In genomic region chr6:5468586-5468985, GRCh38 we compare ENCODE assay signal across 20 cellular contexts.
DNase-seq lines count a peak whose midpoint lies in the region; ATAC-seq, FAIRE-seq and TF ChIP-seq lines count a peak whose summit lies in the region.
"Had no signal": no experiment of that assay in that cellular context is flagged by ENCODE, and none has a peak within 500 bp of the region (broad histone marks: within the 10 kb centered on the region; RNA-seq: fewer than 3 reads in every experiment).

No MANE protein-coding gene starts in this region.

- no peaks in the 10 kb centered on the region for H3K9me3 ChIP-seq in H1 (ENCODE audit: insufficient read depth in 2 of 2, low read depth in 1 of 2, low read length in 1 of 2)
- H3K9me3 ChIP-seq in neural progenitor cell (ENCODE audit: low read depth), result no peaks in the 10 kb centered on the region

- H3K27ac Mint-ChIP-seq in neural progenitor cell, result no peak overlapping the region
- H3K27ac Mint-ChIP-seq: CD14-positive monocyte had no signal

- no peak overlapping the region for H3K4ac ChIP-seq in H1 (replicated peaks; ENCODE audit: insufficient read length, low read depth, low read length)

- DNase-seq in ELR (ENCODE audit: low read depth) (peak; percentile 13), H1 (ENCODE audit: low read depth in 1 of 2, low spot score in 2 of 2) (no peak), neural progenitor cell (ENCODE audit: low spot score) (no peak), NCI-H128 (lab: John Stamatoyannopoulos, UW; ENCODE audit: unreplicated experiment) (no peak), NCI-H345 treated with DMSO at 0.1 percent for 48 hours (lab: John Stamatoyannopoulos, UW; ENCODE audit: unreplicated experiment) (no peak), T-helper 1 cell (no peak)
- DNase-seq: ACHN, DMS79 treated with DMSO at 0.1 percent for 48 hours, GDM1, HCEC 1CT, MM.1S, NCI-H1092, NCI-H2081, NCI-H510A treated with DMSO at 0.1 percent for 48 hours, NCI-H774, OCI-M1, Right ventricle myocardium superior had no signal

- FAIRE-seq in H1 (lab: Jason Lieb, UNC), result no peak

- peaks cover 5% of the 10 kb centered on the region for H3K27me3 Mint-ChIP-seq in neural progenitor cell (ENCODE audit: insufficient read depth, low read depth)

- H3K23me2 ChIP-seq in H1 (ENCODE audit: low read depth, low read length), result no peaks in the 10 kb centered on the region

- peaks cover 29% of the 10 kb centered on the region for H3K4me1 Mint-ChIP-seq in neural progenitor cell

- no peaks in the 10 kb centered on the region for H4K20me1 ChIP-seq in H1 (replicated peaks in 1 of 2; ENCODE audit: control insufficient read depth in 1 of 2, insufficient read depth in 2 of 2, low read length in 2 of 2)
- no peaks in the 10 kb centered on the region for H4K20me1 ChIP-seq in neural progenitor cell (ENCODE audit: low read depth)

- WGBS in H1 (ENCODE audit: extremely low coverage in 1 of 2, insufficient coverage in 1 of 2, insufficient read length in 1 of 2, insufficient replicate concordance in 2 of 2, low coverage in 1 of 2, low lambda C conversion rate in 2 of 2, missing lambda C conversion rate in 1 of 2), 2 experiments, result 89% methylated on average over 4 of the region's 4 CpGs; no CpG with 5 or more reads in 1 of the 2 experiments

- H3K18ac ChIP-seq in H1 (ENCODE audit: extremely low read depth, low read length), result no peak overlapping the region

- no peaks in the 10 kb centered on the region for H3K79me1 ChIP-seq in H1 (ENCODE audit: low read depth, low read length)

- H3K27ac ChIP-seq in H1 (ENCODE audit: low read depth, low read length) (no peak overlapping the region), neural progenitor cell (no peak overlapping the region)

- peaks cover 29% of the 10 kb centered on the region for H3F3A ChIP-seq in neural progenitor cell (ENCODE audit: low read depth)

- no peak overlapping the region for H3K14ac ChIP-seq in H1 (ENCODE audit: insufficient read length)

- no peak overlapping the region for H4K8ac ChIP-seq in H1 (ENCODE audit: extremely low read depth, insufficient read depth, low read length)

- H2BK5ac ChIP-seq in H1 (ENCODE audit: low read depth, low read length), result no peak overlapping the region

- H3K79me2 ChIP-seq in H1 (ENCODE audit: control insufficient read depth in 1 of 2, insufficient read depth in 2 of 2, low read length in 2 of 2) (no peaks in the 10 kb centered on the region), neural progenitor cell (ENCODE audit: low read depth) (no peaks in the 10 kb centered on the region)

- peak overlapping the region; percentile 65; the same call in 1 of the 2 replicates for H2BK12ac ChIP-seq in H1 (ENCODE audit: low read depth, low read length)

- no peaks in the 10 kb centered on the region for H3K27me3 ChIP-seq in H1 (replicated peaks in 1 of 4; ENCODE audit: control insufficient read depth in 3 of 4, extremely low read depth in 1 of 4, insufficient read depth in 3 of 4, low read length in 3 of 4)
- no peaks in the 10 kb centered on the region for H3K27me3 ChIP-seq in neural progenitor cell

- no peak overlapping the region for H4K5ac ChIP-seq in H1 (ENCODE audit: insufficient read length, low read depth, low read length)

- no peak for TF ChIP-seq POLR2A in H1 (IDR thresholded peaks at IDR 0.05; ENCODE audit: control extremely low read depth in 1 of 2, low read depth in 2 of 2, low read length in 2 of 2)

- H3K9ac ChIP-seq in H1 (replicated peaks in 1 of 4; ENCODE audit: extremely low read depth in 1 of 4, low read depth in 3 of 4, low read length in 3 of 4) (no peak overlapping the region), neural progenitor cell (no peak overlapping the region)

- TF ChIP-seq CTCF in H1 (IDR thresholded peaks at IDR 0.05; ENCODE audit: control extremely low read depth in 1 of 3, insufficient read depth in 1 of 3, low read depth in 1 of 3, low read length in 3 of 3), result no peak
- TF ChIP-seq CTCF in neural progenitor cell (IDR thresholded peaks at IDR 0.05), result no peak

- no peak for TF ChIP-seq RAD21 in H1 (IDR thresholded peaks at IDR 0.05 in 1 of 2, conservative IDR thresholded peaks at IDR 0.05 in 1 of 2; ENCODE audit: low read depth in 2 of 2, low read length in 2 of 2)

- H3K4me1 ChIP-seq in H1 (replicated peaks in 1 of 4; ENCODE audit: control insufficient read depth in 3 of 4, insufficient read depth in 4 of 4, low read length in 3 of 4) (peaks cover 10 to 32% (median 19%) of the 10 kb centered on the region in 4 experiments; a peak in 5 of 7 replicates), neural progenitor cell (peaks cover 63% of the 10 kb centered on the region)

- peaks cover 2% of the 10 kb centered on the region for H3K36me3 Mint-ChIP-seq in neural progenitor cell
- H3K36me3 Mint-ChIP-seq: CD14-positive monocyte had no signal

- H3K4me3 ChIP-seq in H1 (ENCODE audit: extremely low read depth in 1 of 4, insufficient read depth in 2 of 4, low read depth in 3 of 4, low read length in 4 of 4), result no peak overlapping the region
- H3K4me3 ChIP-seq in neural progenitor cell, result no peak overlapping the region

- H2BK20ac ChIP-seq in H1 (ENCODE audit: low read length), result no peak overlapping the region

- no peak overlapping the region for H2AFZ ChIP-seq in H1 (ENCODE audit: low read length)
- no peak overlapping the region for H2AFZ ChIP-seq in neural progenitor cell (replicated peaks)

- H2BK120ac ChIP-seq in H1 (replicated peaks; ENCODE audit: low read depth, low read length), result no peak overlapping the region

- no peak for ATAC-seq in SK-N-SH treated with all-trans-retinoic acid at 6 μM for 48 hours
- ATAC-seq in GM18909 (IDR thresholded peaks at IDR 0.05; ENCODE audit: poor library complexity, unreplicated experiment), result no peak

- no peak overlapping the region for H4K91ac ChIP-seq in H1 (replicated peaks; ENCODE audit: insufficient read length, low read length)

- no peak overlapping the region for H3K23ac ChIP-seq in H1 (ENCODE audit: insufficient read length)

- no peak for TF ChIP-seq EP300 in H1 (IDR thresholded peaks at IDR 0.05; ENCODE audit: borderline replicate concordance in 1 of 2, low read depth in 2 of 2, low read length in 2 of 2)

- no peak overlapping the region for H2AK5ac ChIP-seq in H1 (ENCODE audit: low read depth, low read length)

- no peaks in the 10 kb centered on the region for H3K9me3 Mint-ChIP-seq in neural progenitor cell
- H3K9me3 Mint-ChIP-seq: CD14-positive monocyte had no signal

- no peak overlapping the region for H3K56ac ChIP-seq in H1 (replicated peaks; ENCODE audit: insufficient read length, low read depth, low read length)

- POLR2A ChIA-PET in H1 (lab: Charles Lee; ENCODE audit: partially characterized antibody), result no interaction called here

- H3K4me3 Mint-ChIP-seq in neural progenitor cell, result no peak overlapping the region
- H3K4me3 Mint-ChIP-seq: CD14-positive monocyte had no signal

- no peak overlapping the region for H3K4me2 ChIP-seq in H1 (ENCODE audit: insufficient read depth in 1 of 2, low read depth in 2 of 2, low read length in 2 of 2)
- H3K4me2 ChIP-seq in neural progenitor cell, result peak overlapping the region; percentile 59

- CTCF ChIA-PET in H1 (lab: Charles Lee; ENCODE audit: partially characterized antibody), result interaction anchor here (0.8 to 4.0 kb wide), 8 partner anchors 10 to 526 kb away, joined by 3 to 36 read pairs (median 5); no protein-coding TSS in a partner anchor

- no peak overlapping the region for H2BK15ac ChIP-seq in H1 (ENCODE audit: low read length)

- H3K36me3 ChIP-seq in H1 (ENCODE audit: control insufficient read depth in 2 of 4, insufficient read depth in 4 of 4, low read length in 3 of 4) (no peaks in the 10 kb centered on the region), neural progenitor cell (no peaks in the 10 kb centered on the region)

TF ChIP-seq in SK-N-SH treated with all-trans-retinoic acid at 6 μM for 48 hours, 23 proteins besides CTCF, POLR2A, EP300 and RAD21 (continues in another document):
- TF ChIP-seq GLIS3 (CRISPR knock-in tag; IDR thresholded peaks at IDR 0.05), result no peak
- TF ChIP-seq, protein P1, sequence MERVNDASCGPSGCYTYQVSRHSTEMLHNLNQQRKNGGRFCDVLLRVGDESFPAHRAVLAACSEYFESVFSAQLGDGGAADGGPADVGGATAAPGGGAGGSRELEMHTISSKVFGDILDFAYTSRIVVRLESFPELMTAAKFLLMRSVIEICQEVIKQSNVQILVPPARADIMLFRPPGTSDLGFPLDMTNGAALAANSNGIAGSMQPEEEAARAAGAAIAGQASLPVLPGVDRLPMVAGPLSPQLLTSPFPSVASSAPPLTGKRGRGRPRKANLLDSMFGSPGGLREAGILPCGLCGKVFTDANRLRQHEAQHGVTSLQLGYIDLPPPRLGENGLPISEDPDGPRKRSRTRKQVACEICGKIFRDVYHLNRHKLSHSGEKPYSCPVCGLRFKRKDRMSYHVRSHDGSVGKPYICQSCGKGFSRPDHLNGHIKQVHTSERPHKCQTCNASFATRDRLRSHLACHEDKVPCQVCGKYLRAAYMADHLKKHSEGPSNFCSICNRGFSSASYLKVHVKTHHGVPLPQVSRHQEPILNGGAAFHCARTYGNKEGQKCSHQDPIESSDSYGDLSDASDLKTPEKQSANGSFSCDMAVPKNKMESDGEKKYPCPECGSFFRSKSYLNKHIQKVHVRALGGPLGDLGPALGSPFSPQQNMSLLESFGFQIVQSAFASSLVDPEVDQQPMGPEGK (CRISPR knock-in tag; IDR thresholded peaks at IDR 0.05; ENCODE audit: borderline replicate concordance), result no peak

TF ChIP-seq in H1, 55 proteins besides CTCF, POLR2A, EP300 and RAD21 (continues in another document):
- no peak for TF ChIP-seq KDM1A (IDR thresholded peaks at IDR 0.05; ENCODE audit: borderline replicate concordance, low read length)
- no peak for TF ChIP-seq RBBP5 (IDR thresholded peaks at IDR 0.05; ENCODE audit: borderline replicate concordance, low read depth, low read length)
- TF ChIP-seq EGR1 (IDR thresholded peaks at IDR 0.05; ENCODE audit: borderline replicate concordance, low read depth, low read length), result no peak
- no peak for TF ChIP-seq CREB1 (IDR thresholded peaks at IDR 0.05)
- TF ChIP-seq ATF3 (IDR thresholded peaks at IDR 0.05; ENCODE audit: insufficient read depth, low read depth, low read length), result no peak
- no peak for TF ChIP-seq ASH2L (IDR thresholded peaks at IDR 0.05; ENCODE audit: low read length)
- no peak for TF ChIP-seq E2F6 (IDR thresholded peaks at IDR 0.05)
- no peak for TF ChIP-seq NRF1 (IDR thresholded peaks at IDR 0.05; ENCODE audit: low read depth, low read length)
- TF ChIP-seq CTBP2 (IDR thresholded peaks at IDR 0.05; ENCODE audit: borderline replicate concordance, insufficient read depth, insufficient read length, low read length), result no peak
- TF ChIP-seq SUZ12 (IDR thresholded peaks at IDR 0.05; ENCODE audit: low read length), result no peak
